ENCODE assay signal across 9 cellular contexts in the genomic region with DNA sequence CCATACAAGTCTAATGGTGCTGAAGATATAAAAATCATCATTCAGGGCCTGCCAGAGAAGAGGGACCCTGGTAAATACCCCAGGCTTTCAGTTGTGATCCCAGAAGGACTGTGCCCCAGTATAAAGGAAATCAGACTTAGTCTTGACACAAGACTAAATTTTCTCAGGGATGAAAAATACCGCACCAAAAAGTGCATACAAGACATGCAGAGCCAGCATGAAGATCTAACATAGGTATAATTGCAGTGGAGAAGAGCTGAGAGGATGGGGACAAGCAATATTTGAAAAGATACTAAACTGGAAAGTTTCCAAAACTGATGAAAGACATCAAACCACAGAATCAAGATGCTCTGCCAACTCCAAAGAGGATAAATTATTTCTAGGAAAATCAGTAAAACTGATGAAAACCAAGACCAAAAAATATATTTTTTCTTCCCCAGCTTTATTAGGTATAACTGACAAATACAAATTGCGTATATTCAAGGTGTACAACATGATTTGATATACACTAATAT.
"Had no signal": no experiment of that assay in that cellular context is flagged by ENCODE, and none has a peak within 500 bp of the region (broad histone marks: within the 10 kb centered on the region; RNA-seq: fewer than 3 reads in every experiment).

No MANE protein-coding gene starts in this region.

- H3K4me1 ChIP-seq: HAP-1 had no signal

- ATAC-seq: GM23338, HCT116 had no signal

- H3K9ac ChIP-seq: GM23248 had no signal

- H3K4me3 ChIP-seq: GM23248, GM23338, HAP-1 had no signal

- DNase-seq: GM23248, GOT3, H7, H9, HCEC 1CT, HFFc6 had no signal

- H3K27ac ChIP-seq: GM23248 had no signal

- H3K36me3 ChIP-seq: HAP-1 had no signal
